In genomic region chr2:237962432-237963084, GRCh38 we compare ENCODE assay signal across 14 cellular contexts. TPM values are rescaled to one million over a fixed set of nuclear protein-coding genes. Genes with fewer than 3 reads are reported as not detected.
DNase-seq lines count a peak whose midpoint lies in the region; ATAC-seq, FAIRE-seq and TF ChIP-seq lines count a peak whose summit lies in the region.
"Had no signal": no experiment of that assay in that cellular context is flagged by ENCODE, and none has a peak within 500 bp of the region (broad histone marks: within the 10 kb centered on the region; RNA-seq: fewer than 3 reads in every experiment).

No MANE protein-coding gene starts in this region.

- intact Hi-C loops in HCT116 (cut with micrococcal nuclease) (no loop called here), GM12878 (cut with micrococcal nuclease; ENCODE audit: unreplicated experiment) (no loop called here)

- peaks cover 2% of the 10 kb centered on the region for H3K9me3 Mint-ChIP-seq in neural crest cell
- peaks cover 11 to 12% of the 10 kb centered on the region in 2 donors for H3K9me3 Mint-ChIP-seq in stimulated activated naive B cell treated with anti-CD40 and anti-IgM and Interleukin-4, amounts not matched to agents 10 μg/mL and 1 μg/mL and 100 μg/mL, for 72 hours

- CTCF ChIA-PET in HCT116 (lab: Charles Lee) (no interaction called here), GM12878 (lab: Yijun Ruan, JAX) (interaction anchor here (1.2 to 1.5 kb wide), 2 partner anchors 15 to 38 kb away, joined by 3 read pairs; no protein-coding TSS in a partner anchor)

- no peaks in the 10 kb centered on the region for H3K27me3 ChIP-seq in HCT116 (ENCODE audit: insufficient read depth, low read length)
- no peaks in the 10 kb centered on the region; a peak in 1 of 4 replicates for H3K27me3 ChIP-seq in GM12878 (replicated peaks in 1 of 2; ENCODE audit: control insufficient read depth in 2 of 2, insufficient read depth in 2 of 2, low read length in 1 of 2)
- H3K27me3 ChIP-seq in MM.1S (replicated peaks; ENCODE audit: insufficient read depth, low read length) = no peaks in the 10 kb centered on the region
- H3K27me3 ChIP-seq: BE2C had no signal

- H3K36me3 ChIP-seq in HCT116 (ENCODE audit: control insufficient read depth in 1 of 2, insufficient read depth in 2 of 2, low read length in 2 of 2) (no peaks in the 10 kb centered on the region), GM12878 (ENCODE audit: control insufficient read depth in 2 of 2, insufficient read depth in 2 of 2, low read length in 1 of 2) (no peaks in the 10 kb centered on the region), MM.1S (replicated peaks; ENCODE audit: insufficient read depth, low read length) (no peaks in the 10 kb centered on the region)
- H3K36me3 ChIP-seq: BE2C had no signal

- H3K79me2 ChIP-seq in HCT116 (ENCODE audit: insufficient read depth, low read length) (peaks cover 3% of the 10 kb centered on the region), GM12878 (ENCODE audit: control insufficient read depth, insufficient read depth, low read length) (peaks cover 3% of the 10 kb centered on the region), MM.1S (ENCODE audit: low read length) (peaks cover 3% of the 10 kb centered on the region)

- ATAC-seq in HCT116 = no peak
- ATAC-seq in GM12878 = no peak
- ATAC-seq in stimulated activated naive B cell treated with anti-CD40 and anti-IgM and Interleukin-4, amounts not matched to agents 10 μg/mL and 1 μg/mL and 100 μg/mL, for 72 hours (replicated peaks) = no peak
- ATAC-seq in HG02759 (IDR thresholded peaks at IDR 0.05; ENCODE audit: unreplicated experiment) = no peak
- ATAC-seq: CD8-positive, alpha-beta T cell had no signal

- TF ChIP-seq POLR2A in HCT116 (IDR thresholded peaks at IDR 0.05; ENCODE audit: borderline replicate concordance, extremely low read depth, insufficient read depth, insufficient read length) (no peak), GM12878 (IDR thresholded peaks at IDR 0.05; ENCODE audit: low read depth, low read length) (no peak)

- H3K9me2 ChIP-seq in HCT116 (ENCODE audit: insufficient read depth) (no peaks in the 10 kb centered on the region), MM.1S (replicated peaks; ENCODE audit: insufficient read depth, low read length) (no peaks in the 10 kb centered on the region)

- TF ChIP-seq EP300 in GM12878 (IDR thresholded peaks at IDR 0.05; ENCODE audit: borderline replicate concordance in 1 of 2, control insufficient read depth in 1 of 2, low read depth in 2 of 2, low read length in 2 of 2) = no peak

- H4K20me1 ChIP-seq in HCT116 (ENCODE audit: insufficient read depth) (no peaks in the 10 kb centered on the region), GM12878 (ENCODE audit: control insufficient read depth, insufficient read depth) (no peaks in the 10 kb centered on the region), MM.1S (ENCODE audit: insufficient read depth, low read length) (no peaks in the 10 kb centered on the region)

- no peak overlapping the region for H2AFZ ChIP-seq in HCT116 (ENCODE audit: low read depth, low read length, poor library complexity, severe bottlenecking)
- H2AFZ ChIP-seq in GM12878 (ENCODE audit: control insufficient read depth, low read depth, low read length) = no peak overlapping the region
- H2AFZ ChIP-seq in MM.1S (ENCODE audit: low read length) = no peak overlapping the region
- H2AFZ ChIP-seq: GM23248 had no signal

- H3K4me2 ChIP-seq in HCT116 (ENCODE audit: low read length) (no peak overlapping the region), GM12878 (ENCODE audit: control insufficient read depth, insufficient read depth) (no peak overlapping the region), MM.1S (ENCODE audit: low read depth, low read length) (no peak overlapping the region)

- BruUV-seq in HCT116 (replicated peaks; lab: Mats Ljungman, UMichigan) = no TSS peak
- no TSS peak for BruUV-seq in GM12878 (replicated peaks; lab: Mats Ljungman, UMichigan)

- in situ Hi-C loops in GM12878 (cut with MboI) = no loop called here

- H3K36me3 Mint-ChIP-seq in neural crest cell (ENCODE audit: low read depth) = no peaks in the 10 kb centered on the region
- peaks cover 3 to 4% of the 10 kb centered on the region in 2 donors for H3K36me3 Mint-ChIP-seq in stimulated activated naive B cell treated with anti-CD40 and anti-IgM and Interleukin-4, amounts not matched to agents 10 μg/mL and 1 μg/mL and 100 μg/mL, for 72 hours
- H3K36me3 Mint-ChIP-seq: CD8-positive, alpha-beta T cell had no signal

- H3K4me1 ChIP-seq in HCT116 (ENCODE audit: control insufficient read depth in 1 of 2, insufficient read depth in 2 of 2, low read length in 2 of 2) (peaks cover 0 to 7% of the 10 kb centered on the region in 2 experiments; a peak in 2 of 4 replicates), GM12878 (ENCODE audit: control insufficient read depth, insufficient read depth, low read length) (no peaks in the 10 kb centered on the region), MM.1S (ENCODE audit: low read length) (no peaks in the 10 kb centered on the region)
- H3K4me1 ChIP-seq: BE2C had no signal

- RAD21 ChIA-PET in HCT116 (lab: Charles Lee; ENCODE audit: low non-redundant PET in 1 of 2, low total read pairs in 2 of 2, uncharacterized antibody in 2 of 2, unreplicated experiment in 2 of 2) (no interaction called here), GM12878 (lab: Charles Lee; ENCODE audit: unreplicated experiment) (no interaction called here)

- H3K27ac Mint-ChIP-seq in neural crest cell (ENCODE audit: unreplicated experiment) = no peak overlapping the region
- no peak overlapping the region for H3K27ac Mint-ChIP-seq in stimulated activated naive B cell treated with anti-CD40 and anti-IgM and Interleukin-4, amounts not matched to agents 10 μg/mL and 1 μg/mL and 100 μg/mL, for 72 hours
- H3K27ac Mint-ChIP-seq: CD8-positive, alpha-beta T cell had no signal

- POLR2A ChIA-PET in HCT116 (lab: Charles Lee) = no interaction called here
- POLR2A ChIA-PET in GM12878 (lab: Charles Lee) = no interaction called here

- H3K9me3 ChIP-seq in HCT116 (ENCODE audit: control insufficient read depth in 1 of 2, insufficient read depth in 1 of 2, low read depth in 1 of 2, low read length in 2 of 2) (peaks cover 0 to 19% of the 10 kb centered on the region in 2 experiments; a peak in 1 of 4 replicates), GM12878 (replicated peaks; ENCODE audit: control insufficient read depth, insufficient read depth, low read length) (peaks cover 6% of the 10 kb centered on the region; the same call in 2 of the 3 replicates), MM.1S (replicated peaks; ENCODE audit: insufficient read depth, low read length) (no peaks in the 10 kb centered on the region)
- H3K9me3 ChIP-seq: BE2C had no signal

- H3K4me3 ChIP-seq in HCT116 (replicated peaks in 1 of 2; ENCODE audit: low read depth in 1 of 2, low read length in 2 of 2) (no peak overlapping the region), GM12878 (no peak overlapping the region), MM.1S (ENCODE audit: low read length) (no peak overlapping the region)
- H3K4me3 ChIP-seq: GM23248 had no signal

- DNase-seq in CD1c-positive myeloid dendritic cell (ENCODE audit: extremely low spot score) (peak; percentile 20), HCT116 (ENCODE audit: low read depth, low spot score) (no peak), GM12878 (ENCODE audit: low read depth, low spot score) (no peak), neural crest cell (ENCODE audit: low read depth, low spot score) (no peak), MM.1S (no peak)
- DNase-seq in stimulated activated naive B cell treated with anti-CD40 and anti-IgM and Interleukin-4, amounts not matched to agents 10 μg/mL and 1 μg/mL and 100 μg/mL, for 72 hours = no peak
- DNase-seq: BE2C; CD8-positive, alpha-beta T cell; DMS79; GM23248; NCI-H1436; NCI-H2029 treated with DMSO at 0.1 percent for 48 hours; NCI-H748 treated with DMSO at 0.1 percent for 48 hours had no signal

- H3K4me3 Mint-ChIP-seq in neural crest cell = peak overlapping the region; percentile 41
- no peak overlapping the region for H3K4me3 Mint-ChIP-seq in stimulated activated naive B cell treated with anti-CD40 and anti-IgM and Interleukin-4, amounts not matched to agents 10 μg/mL and 1 μg/mL and 100 μg/mL, for 72 hours
- H3K4me3 Mint-ChIP-seq: CD8-positive, alpha-beta T cell had no signal

- peaks cover 19% of the 10 kb centered on the region for H3K27me3 Mint-ChIP-seq in neural crest cell (ENCODE audit: low read depth)
- H3K27me3 Mint-ChIP-seq in stimulated activated naive B cell treated with anti-CD40 and anti-IgM and Interleukin-4, amounts not matched to agents 10 μg/mL and 1 μg/mL and 100 μg/mL, for 72 hours = peaks cover 7 to 11% of the 10 kb centered on the region in 2 donors

- WGBS in GM12878 (ENCODE audit: insufficient coverage, insufficient replicate concordance, low lambda C conversion rate, missing lambda C conversion rate) = 47% methylated on average over 5 of the region's 5 CpGs

- H3K27ac ChIP-seq in HCT116 (ENCODE audit: low read depth, low read length) = no peak overlapping the region
- no peak overlapping the region for H3K27ac ChIP-seq in GM12878 (ENCODE audit: control insufficient read depth, insufficient read depth)
- H3K27ac ChIP-seq in MM.1S (ENCODE audit: low read length) = no peak overlapping the region
- H3K27ac ChIP-seq: GM23248 had no signal

- TF ChIP-seq RAD21 in HCT116 (IDR thresholded peaks at IDR 0.05; ENCODE audit: low read depth) = no peak
- no peak for TF ChIP-seq RAD21 in GM12878 (IDR thresholded peaks at IDR 0.05; ENCODE audit: insufficient read depth, low read depth, low read length)

- H3F3A ChIP-seq in MM.1S (ENCODE audit: insufficient read depth, low read length) = peaks cover under 1% of the 10 kb centered on the region

- H3K9ac ChIP-seq in HCT116 (ENCODE audit: low read length) (no peak overlapping the region), GM12878 (ENCODE audit: control insufficient read depth, insufficient read depth, low read length) (no peak overlapping the region), MM.1S (ENCODE audit: low read length) (no peak overlapping the region)
- H3K9ac ChIP-seq: GM23248 had no signal

- H3K4me1 Mint-ChIP-seq in neural crest cell = peaks cover 6% of the 10 kb centered on the region
- peaks cover 4 to 7% of the 10 kb centered on the region in 2 donors for H3K4me1 Mint-ChIP-seq in stimulated activated naive B cell treated with anti-CD40 and anti-IgM and Interleukin-4, amounts not matched to agents 10 μg/mL and 1 μg/mL and 100 μg/mL, for 72 hours

- no peak for FAIRE-seq in GM12878 (lab: Jason Lieb, UNC)

- TF ChIP-seq CTCF in HCT116 (IDR thresholded peaks at IDR 0.05 in 2 of 3, conservative IDR thresholded peaks at IDR 0.05 in 1 of 3; ENCODE audit: borderline replicate concordance in 1 of 3, insufficient read depth in 1 of 3, low read depth in 2 of 3, low read length in 2 of 3) (no peak), GM12878 (IDR thresholded peaks at IDR 0.05 in 2 of 3, conservative IDR thresholded peaks at IDR 0.05 in 1 of 3; ENCODE audit: control insufficient read depth in 2 of 3, extremely low read depth in 1 of 3, insufficient read depth in 1 of 3, low read depth in 3 of 3, low read length in 3 of 3) (no peak), neural crest cell (conservative IDR thresholded peaks at IDR 0.05) (no peak), MM.1S (IDR thresholded peaks at IDR 0.05; ENCODE audit: low read length) (no peak)

- SMC1A ChIA-PET in GM12878 (lab: Charles Lee; ENCODE audit: uncharacterized antibody, unreplicated experiment) = no interaction called here

RNA-seq across cellular contexts. Expression of gene UBE2F, which starts 4.3 kb away (rescaled TPM):
- total RNA-seq in HCT116 (2021; ENCODE audit: unreplicated experiment) (32.8 TPM), GM12878 (2014; rRNA removed) (18.2 and 26.3 TPM in 2 replicates), GM12878 (2014; rRNA removed; fragmentation: Illumina TruSeq; extraction: Trizol) (28.0 and 30.3 TPM in 2 replicates), GM12878 (2021) (26.1 and 27.7 TPM in 2 replicates), neural crest cell (56.8 and 62.3 TPM in 2 replicates)
- 27.1 and 32.0 TPM in 2 replicates for polyA plus RNA-seq in HCT116 (2012)
- total RNA-seq in GM12878 (2013; cell fraction: nucleolus; rRNA removed) = 24.5 and 32.9 TPM in 2 replicates
- polyA plus RNA-seq in GM12878 (2011; ENCODE audit: low read depth) = 12.6 TPM
- polyA plus RNA-seq in GM12878 (2011; rRNA removed) (56.6 and 59.8 TPM in 2 replicates), GM12878 (2014; fragmentation: Illumina TruSeq; extraction: Trizol) (47.6 and 53.7 TPM in 2 replicates), GM12878 (2014; fragmentation: Nextera tagmentation; extraction: Ambion mirVana) (10 to 100 TPM; 12.3 to 21.9 TPM), GM12878 (2014; rRNA removed) (34.9 and 39.9 TPM in 2 replicates), GM12878 (2016; fragmentation: Nextera tagmentation; extraction: Ambion mirVana) (10 to 100 TPM; 58.1 to 64.4 TPM)
- 33.5 and 49.0 TPM in 2 replicates for polyA plus RNA-seq in GM12878 (2011; cell fraction: cytosol; rRNA removed)
- polyA plus RNA-seq in GM12878 (2011; cell fraction: nucleus; rRNA removed) = 16.7 and 18.0 TPM in 2 replicates
- 13.1 and 16.0 TPM in 2 replicates for polyA plus RNA-seq in GM12878 (2012)
- 15.0 and 19.3 TPM in 2 replicates for polyA minus RNA-seq in GM12878 (2011; rRNA and poly(A)+ RNA removed)
- polyA minus RNA-seq in GM12878 (2011; cell fraction: cytosol; rRNA and poly(A)+ RNA removed) = 6.4 and 13.5 TPM in 2 replicates
- 12.8 and 21.8 TPM in 2 replicates for polyA minus RNA-seq in GM12878 (2011; cell fraction: nucleus; rRNA and poly(A)+ RNA removed)
